ENCODE assay signal across 9 cellular contexts in the genomic region with DNA sequence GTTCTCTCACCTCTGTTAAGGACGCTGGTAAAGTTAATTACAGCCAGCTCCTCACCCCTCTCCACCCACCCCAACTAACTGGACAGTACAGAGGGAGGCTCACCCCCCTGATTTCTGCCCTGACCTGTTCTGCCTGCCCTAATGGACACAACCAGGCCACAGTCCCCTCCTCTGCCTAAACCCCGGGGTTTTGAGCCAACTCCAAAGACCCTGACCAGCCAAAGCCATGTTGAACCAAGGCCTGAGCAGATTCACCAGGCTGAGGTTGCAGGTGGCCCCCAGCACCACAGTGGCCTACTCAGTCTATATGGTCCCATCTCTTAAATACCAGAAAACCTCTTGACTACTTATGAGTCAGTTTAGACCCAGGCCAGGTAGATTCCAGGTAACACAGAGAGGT. TPM values are rescaled to one million over a fixed set of nuclear protein-coding genes. Genes with fewer than 3 reads are reported as not detected.
"Had no signal": no experiment of that assay in that cellular context is flagged by ENCODE, and none has a peak within 500 bp of the region (broad histone marks: within the 10 kb centered on the region; RNA-seq: fewer than 3 reads in every experiment).

No MANE protein-coding gene starts in this region.

- H3K4me1 ChIP-seq: HAP-1 had no signal

- H3K9me3 ChIP-seq: HAP-1 had no signal

- H3K4me3 ChIP-seq: GM23248, HAP-1 had no signal

- H3K27ac ChIP-seq: GM23248, HL-60 had no signal

- ATAC-seq: HCT116, HepG2 had no signal

- DNase-seq: GM23248, GOT3, H7, HFFc6 had no signal

- H3K36me3 ChIP-seq: HAP-1 had no signal

RNA-seq across cellular contexts. Expression of gene MAFB, which starts 49.1 kb away (rescaled TPM):
- polyA plus RNA-seq: IgD-negative memory B cell had no signal
